ENCODE assay signal across 8 cellular contexts in genomic region chr16:3027983-3028715, GRCh38. TPM values are rescaled to one million over a fixed set of nuclear protein-coding genes. Genes with fewer than 3 reads are reported as not detected.
DNase-seq lines count a peak whose midpoint lies in the region; ATAC-seq and TF ChIP-seq lines count a peak whose summit lies in the region.

No MANE protein-coding gene starts in this region.

- intact Hi-C loops in natural killer cell (cut with micrococcal nuclease), result loop anchor here (2.0 kb wide), 1 partner anchor 23 kb away; no protein-coding TSS in a partner anchor

- TF ChIP-seq CTCF in natural killer cell (IDR thresholded peaks at IDR 0.05), result peak; percentile 72

- no peak for TF ChIP-seq POLR2A in erythroblast (IDR thresholded peaks at IDR 0.05; ENCODE audit: low read length)

- DNase-seq in DMS53 treated with DMSO at 0.1 percent for 48 hours (lab: John Stamatoyannopoulos, UW; ENCODE audit: unreplicated experiment), result peak; percentile 53
- DNase-seq in HT-29 (ENCODE audit: low spot score), result peak; percentile 92
- DNase-seq in NOMO-1 treated with dmso at 0.1 percent for 144 hours (lab: John Stamatoyannopoulos, UW; ENCODE audit: unreplicated experiment), result peak; percentile 55
- DNase-seq in activated T-cell treated with anti-CD3 and anti-CD28 coated beads for 1 hour (ENCODE audit: low read depth), result peak; percentile 85
- DNase-seq in erythroblast (lab: John Stamatoyannopoulos, UW), result peak; percentile 86 to 92
- DNase-seq in natural killer cell, result peak; percentile 74
- DNase-seq in stimulated activated naive CD4-positive, alpha-beta T cell (lab: John Stamatoyannopoulos, UW), result peak; percentile 54 to 87 (median 85)

- no peaks in the 10 kb centered on the region for H3K36me3 Mint-ChIP-seq in natural killer cell

- H3K27me3 Mint-ChIP-seq in natural killer cell (ENCODE audit: low read depth in 2 of 2), result peaks cover 17 to 33% of the 10 kb centered on the region in 2 donors

- H3K4me3 Mint-ChIP-seq in natural killer cell, result no peak overlapping the region

- no peaks in the 10 kb centered on the region for H3K9me3 Mint-ChIP-seq in natural killer cell

- no peak overlapping the region for H3K27ac Mint-ChIP-seq in natural killer cell

- ATAC-seq in natural killer cell (peak; percentile 39 to 63 (median 51)), GM21825 (IDR thresholded peaks at IDR 0.05; ENCODE audit: unreplicated experiment) (no peak)

- H3K4me1 Mint-ChIP-seq in natural killer cell, result peaks cover 17 to 46% of the 10 kb centered on the region in 2 donors

RNA-seq across cellular contexts. Expression of gene THOC6, which starts 4.3 kb away (rescaled TPM):
- 54.9 and 58.5 TPM in 2 replicates for total RNA-seq in HT-29 (2014; rRNA removed; shearing (Covaris generic))
- total RNA-seq in natural killer cell, result 10 to 100 TPM; 17.1 to 21.5 (median 17.2) TPM

RNA-seq across cellular contexts. Expression of gene HCFC1R1, which starts 4.4 kb away (rescaled TPM):
- total RNA-seq in HT-29 (2014; rRNA removed; shearing (Covaris generic)), result 32.0 and 39.4 TPM in 2 replicates
- total RNA-seq in natural killer cell, result 10 to 100 TPM; 15.4 to 21.8 (median 16.0) TPM

RNA-seq across cellular contexts. Expression of gene TNFRSF12A, which starts 8.0 kb away (rescaled TPM):
- 709 and 783 TPM in 2 replicates for total RNA-seq in HT-29 (2014; rRNA removed; shearing (Covaris generic))
- total RNA-seq in natural killer cell, result 1 to 10 TPM; 2.4 to 3.7 (median 3.1) TPM

RNA-seq across cellular contexts. Expression of gene BICDL2, which starts 8.6 kb away (rescaled TPM):
- 40.5 and 50.1 TPM in 2 replicates for total RNA-seq in HT-29 (2014; rRNA removed; shearing (Covaris generic))
- total RNA-seq in natural killer cell, result not detected

RNA-seq across cellular contexts. Expression of gene CLDN6, which starts 10.2 kb away (rescaled TPM):
- not detected in 2 replicates for total RNA-seq in HT-29 (2014; rRNA removed; shearing (Covaris generic))
- total RNA-seq in natural killer cell, result not detected

Comparison
In these comparisons a context has a peak if more than half of its experiments do, and no peak if none do; other contexts are left out.
1. RNA of gene TNFRSF12A, which starts 8.0 kb away (total RNA-seq): 709 to 783 TPM in HT-29; 2.4 to 3.7 TPM in natural killer cell; every median in the first group is over 100 times any median in the second.
2. Peak in every context shown above with its lines, with median percentiles within 50 percentile points of each other: DNase-seq.